ENCODE assay signal across 8 cellular contexts in genomic region chr7:23471090-23471859, GRCh38. TPM values are rescaled to one million over a fixed set of nuclear protein-coding genes. Genes with fewer than 3 reads are reported as not detected.
DNase-seq lines count a peak whose midpoint lies in the region; ATAC-seq and TF ChIP-seq lines count a peak whose summit lies in the region.

No MANE protein-coding gene starts in this region.

- peaks cover 33% of the 10 kb centered on the region for H3K4me1 Mint-ChIP-seq in stimulated activated effector memory CD8-positive, alpha-beta T cell treated with anti-CD3 and anti-CD28 coated beads, Interleukin-12 subunit alpha, Interleukin-12 subunit beta, amount 100 ng/mL, for 72 hours

- H3K9me3 Mint-ChIP-seq in stimulated activated effector memory CD8-positive, alpha-beta T cell treated with anti-CD3 and anti-CD28 coated beads, Interleukin-12 subunit alpha, Interleukin-12 subunit beta, amount 100 ng/mL, for 72 hours, result no peaks in the 10 kb centered on the region

- no peak for TF ChIP-seq CTCF in fibroblast of villous mesenchyme (IDR thresholded peaks at IDR 0.05; ENCODE audit: insufficient read depth, low read depth, low read length)

- H3K27ac Mint-ChIP-seq in stimulated activated effector memory CD8-positive, alpha-beta T cell treated with anti-CD3 and anti-CD28 coated beads, Interleukin-12 subunit alpha, Interleukin-12 subunit beta, amount 100 ng/mL, for 72 hours, result peak overlapping the region; percentile 73

- peaks cover 18% of the 10 kb centered on the region for H3K36me3 Mint-ChIP-seq in stimulated activated effector memory CD8-positive, alpha-beta T cell treated with anti-CD3 and anti-CD28 coated beads, Interleukin-12 subunit alpha, Interleukin-12 subunit beta, amount 100 ng/mL, for 72 hours

- peak overlapping the region; percentile 81 for H3K4me3 ChIP-seq in fibroblast of villous mesenchyme (ENCODE audit: low read depth, low read length)

- peak overlapping the region; percentile 79 for H3K4me3 Mint-ChIP-seq in stimulated activated effector memory CD8-positive, alpha-beta T cell treated with anti-CD3 and anti-CD28 coated beads, Interleukin-12 subunit alpha, Interleukin-12 subunit beta, amount 100 ng/mL, for 72 hours

- ATAC-seq in HG02852 (IDR thresholded peaks at IDR 0.05; ENCODE audit: unreplicated experiment), result peak; percentile 22
- no peak for ATAC-seq in stimulated activated effector memory CD8-positive, alpha-beta T cell treated with anti-CD3 and anti-CD28 coated beads, Interleukin-12 subunit alpha, Interleukin-12 subunit beta, amount 100 ng/mL, for 72 hours
- no peak for ATAC-seq in GM21360 (IDR thresholded peaks at IDR 0.05; ENCODE audit: unreplicated experiment)

- DNase-seq in activated T-cell treated with anti-CD3 and anti-CD28 coated beads for 48 hours (ENCODE audit: low read depth) (peak; percentile 30), activated T-cell treated with anti-CD3 and anti-CD28 coated beads for 4 hours (no peak), NCI-H2171 (lab: John Stamatoyannopoulos, UW) (peak; percentile 30), fibroblast of villous mesenchyme (ENCODE audit: low read depth) (peak; percentile 76)
- peak; percentile 16 for DNase-seq in activated CD4-positive, alpha-beta T cell treated with anti-CD3 and anti-CD28 coated beads, Interleukin-2, amount 50 U/mL, for 1 hour
- no peak for DNase-seq in stimulated activated effector memory CD8-positive, alpha-beta T cell treated with anti-CD3 and anti-CD28 coated beads, Interleukin-12 subunit alpha, Interleukin-12 subunit beta, amount 100 ng/mL, for 72 hours (ENCODE audit: low spot score in 2 of 2)

RNA-seq across cellular contexts. Expression of gene IGF2BP3, which starts 1.0 kb away (rescaled TPM):
- total RNA-seq in fibroblast of villous mesenchyme, result 9.1 and 12.2 TPM in 2 replicates

Comparison
In these comparisons a context has a peak if more than half of its experiments do, and no peak if none do; other contexts are left out.
1. DNase-seq: peak in activated T-cell treated with anti-CD3 and anti-CD28 coated beads for 48 hours (single experiment), NCI-H2171 (single experiment), activated CD4-positive, alpha-beta T cell treated with anti-CD3 and anti-CD28 coated beads, Interleukin-2, amount 50 U/mL, for 1 hour (single experiment) and fibroblast of villous mesenchyme (single experiment); none in activated T-cell treated with anti-CD3 and anti-CD28 coated beads for 4 hours (single experiment) and stimulated activated effector memory CD8-positive, alpha-beta T cell treated with anti-CD3 and anti-CD28 coated beads, Interleukin-12 subunit alpha, Interleukin-12 subunit beta, amount 100 ng/mL, for 72 hours (0 of 2).